9 cellular contexts compared by ENCODE assay signal in genomic region chr15:43218908-43219706, GRCh38. TPM values are rescaled to one million over a fixed set of nuclear protein-coding genes. Genes with fewer than 3 reads are reported as not detected.
DNase-seq lines count a peak whose midpoint lies in the region; TF ChIP-seq lines count a peak whose summit lies in the region.
"Had no signal": no experiment of that assay in that cellular context is flagged by ENCODE, and none has a peak within 500 bp of the region (broad histone marks: within the 10 kb centered on the region; RNA-seq: fewer than 3 reads in every experiment).

No MANE protein-coding gene starts in this region.

- DNase-seq in AG04450 (ENCODE audit: low read depth, low spot score) = no peak
- DNase-seq in GM06990 (ENCODE audit: extremely low read depth, insufficient read length) = no peak
- peak in 1 of 2 donors; percentile 45 for DNase-seq in foreskin fibroblast
- DNase-seq in caudate nucleus (lab: John Stamatoyannopoulos, UW) = no peak
- DNase-seq in NCI-H187 treated with DMSO at 0.1 percent for 48 hours (lab: John Stamatoyannopoulos, UW) = no peak
- DNase-seq in CD8-positive, alpha-beta memory T cell = no peak
- DNase-seq in Peyer's patch = no peak

- H3K27me3 ChIP-seq in AG04450 (ENCODE audit: control insufficient read depth, insufficient read depth, low read length) (peaks cover 17% of the 10 kb centered on the region), GM06990 (replicated peaks; ENCODE audit: control insufficient read depth, insufficient read depth, low read length) (no peaks in the 10 kb centered on the region), SU-DHL-6 (ENCODE audit: low read length) (no peaks in the 10 kb centered on the region; the same call in 1 of the 2 replicates), Peyer's patch (no peaks in the 10 kb centered on the region)
- H3K27me3 ChIP-seq in CD8-positive, alpha-beta memory T cell (ENCODE audit: insufficient read depth, low read length, poor library complexity, severe bottlenecking) = no peaks in the 10 kb centered on the region

- H3K27me3 Mint-ChIP-seq in CD8-positive, alpha-beta memory T cell = peaks cover 14 to 31% of the 10 kb centered on the region in 2 donors

- CTCF ChIA-PET in AG04450 (lab: Charles Lee) = interaction anchor here (2.0 kb wide), 1 partner anchor 14 kb away, joined by 5 read pairs; no protein-coding TSS in a partner anchor
- CTCF ChIA-PET in CD8-positive, alpha-beta memory T cell (lab: Charles Lee) = interaction anchor here (0.9 kb wide), 1 partner anchor 66 kb away, joined by 3 read pairs; no protein-coding TSS in a partner anchor

- H3K9ac ChIP-seq in SU-DHL-6 (ENCODE audit: low read length) = no peak overlapping the region

- no peaks in the 10 kb centered on the region for H3K36me3 ChIP-seq in GM06990 (ENCODE audit: control insufficient read depth, insufficient read depth, low read length)
- H3K36me3 ChIP-seq in SU-DHL-6 (ENCODE audit: low read length) = no peaks in the 10 kb centered on the region
- no peaks in the 10 kb centered on the region for H3K36me3 ChIP-seq in CD8-positive, alpha-beta memory T cell (ENCODE audit: insufficient read depth, low read length)
- H3K36me3 ChIP-seq in Peyer's patch = no peaks in the 10 kb centered on the region

- H3K9me2 ChIP-seq in SU-DHL-6 (replicated peaks; ENCODE audit: insufficient read depth, low read length) = no peaks in the 10 kb centered on the region

- no peak for TF ChIP-seq POLR2A in Peyer's patch (IDR thresholded peaks at IDR 0.05)

- H3K4me1 ChIP-seq in CD8-positive, alpha-beta memory T cell (ENCODE audit: insufficient read depth, low read length) = no peaks in the 10 kb centered on the region
- H3K4me1 ChIP-seq in Peyer's patch = no peaks in the 10 kb centered on the region

- H3K4me3 ChIP-seq in AG04450 (ENCODE audit: low read depth, low read length) (no peak overlapping the region), GM06990 (replicated peaks; ENCODE audit: low read depth, low read length) (no peak overlapping the region), SU-DHL-6 (ENCODE audit: insufficient read depth, low read length, poor library complexity, severe bottlenecking) (no peak overlapping the region), foreskin fibroblast (ENCODE audit: low read depth in 1 of 2, low read length in 2 of 2) (no peak overlapping the region), Peyer's patch (no peak overlapping the region)
- no peak overlapping the region for H3K4me3 ChIP-seq in CD8-positive, alpha-beta memory T cell (ENCODE audit: low read length)

- H2AFZ ChIP-seq in SU-DHL-6 (ENCODE audit: low read depth, low read length, severe bottlenecking) = no peak overlapping the region

- TF ChIP-seq CTCF in AG04450 (IDR thresholded peaks at IDR 0.05; ENCODE audit: low read depth, low read length) = peak; percentile 37
- peak; percentile 22 for TF ChIP-seq CTCF in GM06990 (IDR thresholded peaks at IDR 0.05; ENCODE audit: insufficient read depth, low read length, poor library complexity, severe bottlenecking)
- TF ChIP-seq CTCF in SU-DHL-6 (IDR thresholded peaks at IDR 0.05; ENCODE audit: insufficient read depth, low read length, poor library complexity, severe bottlenecking) = peak; percentile 14
- peak; percentile 18 for TF ChIP-seq CTCF in foreskin fibroblast (IDR thresholded peaks at IDR 0.05; ENCODE audit: low read depth, low read length)
- no peak for TF ChIP-seq CTCF in Peyer's patch (IDR thresholded peaks at IDR 0.05)

- H3K4me2 ChIP-seq in SU-DHL-6 (ENCODE audit: low read depth, low read length, poor library complexity, severe bottlenecking) = no peak overlapping the region

- no peaks in the 10 kb centered on the region for H3K9me3 ChIP-seq in AG04450 (ENCODE audit: control insufficient read depth, insufficient read depth, low read length)
- no peaks in the 10 kb centered on the region for H3K9me3 ChIP-seq in SU-DHL-6 (ENCODE audit: insufficient read depth, low read length)
- H3K9me3 ChIP-seq in CD8-positive, alpha-beta memory T cell (ENCODE audit: low read length) = no peaks in the 10 kb centered on the region
- H3K9me3 ChIP-seq in Peyer's patch = no peaks in the 10 kb centered on the region

- H4K20me1 ChIP-seq in SU-DHL-6 (ENCODE audit: low read depth, low read length) = no peaks in the 10 kb centered on the region

- peak overlapping the region in 1 of 8 donors; percentile 17 for H3K27ac Mint-ChIP-seq in CD8-positive, alpha-beta memory T cell

- no peaks in the 10 kb centered on the region for H3F3A ChIP-seq in SU-DHL-6 (ENCODE audit: insufficient read depth)

- no peaks in the 10 kb centered on the region for H3K79me2 ChIP-seq in SU-DHL-6 (ENCODE audit: insufficient read depth, low read length)

- H3K4me1 Mint-ChIP-seq in CD8-positive, alpha-beta memory T cell = no peaks in the 10 kb centered on the region

- POLR2A ChIA-PET in AG04450 (lab: Yijun Ruan, JAX) = no interaction called here
- POLR2A ChIA-PET in CD8-positive, alpha-beta memory T cell (lab: Charles Lee) = interaction anchor here (0.8 kb wide), 1 partner anchor 11 kb away, joined by 3 read pairs; no protein-coding TSS in a partner anchor

- no peaks in the 10 kb centered on the region for H3K36me3 Mint-ChIP-seq in CD8-positive, alpha-beta memory T cell

- H3K27ac ChIP-seq in AG04450 (ENCODE audit: low read depth, low read length) = no peak overlapping the region
- no peak overlapping the region for H3K27ac ChIP-seq in SU-DHL-6 (ENCODE audit: low read depth, low read length)
- no peak overlapping the region for H3K27ac ChIP-seq in caudate nucleus (ENCODE audit: low read depth, low read length)
- H3K27ac ChIP-seq in CD8-positive, alpha-beta memory T cell (ENCODE audit: low read depth, low read length) = no peak overlapping the region
- H3K27ac ChIP-seq in Peyer's patch = no peak overlapping the region
- H3K27ac ChIP-seq: VCaP had no signal

- H3K9me3 Mint-ChIP-seq in CD8-positive, alpha-beta memory T cell = peaks cover 0 to 3% (median 0%) of the 10 kb centered on the region in 5 donors

- H3K4me3 Mint-ChIP-seq in CD8-positive, alpha-beta memory T cell = no peak overlapping the region

RNA-seq across cellular contexts. Expression of gene EPB42, which starts 1.7 kb away (rescaled TPM):
- not detected in 2 replicates for polyA plus RNA-seq in AG04450 (2011; rRNA removed)
- not detected in 2 replicates for polyA minus RNA-seq in AG04450 (2011; rRNA and poly(A)+ RNA removed)
- not detected for total RNA-seq in CD8-positive, alpha-beta memory T cell
- polyA plus RNA-seq in CD8-positive, alpha-beta memory T cell = not detected
- not detected for total RNA-seq in Peyer's patch

RNA-seq across cellular contexts. Expression of gene CCNDBP1, which starts 33.9 kb away (rescaled TPM):
- 43.3 and 54.2 TPM in 2 replicates for polyA plus RNA-seq in AG04450 (2011; rRNA removed)
- polyA minus RNA-seq in AG04450 (2011; rRNA and poly(A)+ RNA removed) = 17.6 and 21.8 TPM in 2 replicates
- total RNA-seq in CD8-positive, alpha-beta memory T cell = 10 to 100 TPM; 61.8 to 63.2 TPM
- 204 TPM for polyA plus RNA-seq in CD8-positive, alpha-beta memory T cell
- total RNA-seq in Peyer's patch = 10 to 100 TPM; 73.0 to 95.1 (median 83.5) TPM

RNA-seq across cellular contexts. Expression of gene TGM5, which starts 47.6 kb away (rescaled TPM):
- polyA plus RNA-seq in AG04450 (2011; rRNA removed) = not detected in 2 replicates
- not detected in 2 replicates for polyA minus RNA-seq in AG04450 (2011; rRNA and poly(A)+ RNA removed)
- total RNA-seq in CD8-positive, alpha-beta memory T cell = under 1 TPM in 1 of 2 experiments, not detected in 1; 0.18 TPM
- not detected for polyA plus RNA-seq in CD8-positive, alpha-beta memory T cell
- not detected for total RNA-seq in Peyer's patch

Comparison
In these comparisons a context has a peak if more than half of its experiments do, and no peak if none do; other contexts are left out.
1. CTCF ChIP-seq: peak in AG04450 (single experiment), GM06990 (single experiment), SU-DHL-6 (single experiment) and foreskin fibroblast (single experiment); none in Peyer's patch (0 of 6).